8 cellular contexts compared by ENCODE assay signal in genomic region chr2:4353668-4354067, GRCh38.
"Had no signal": no experiment of that assay in that cellular context is flagged by ENCODE, and none has a peak within 500 bp of the region (broad histone marks: within the 10 kb centered on the region; RNA-seq: fewer than 3 reads in every experiment).

No MANE protein-coding gene starts in this region.

- H3K27ac Mint-ChIP-seq: HFFc6 had no signal

- DNase-seq: GM23248, H7, HFFc6, IMR-90 had no signal

- ATAC-seq: HCT116, K562 had no signal

- H3K4me3 ChIP-seq: GM23248, HAP-1, K562 had no signal

- H2AFZ ChIP-seq: GM23248 had no signal

- H3K4me3 Mint-ChIP-seq: HFFc6 had no signal

- FAIRE-seq: K562 had no signal

- H3K36me3 ChIP-seq: HAP-1 had no signal

- H3K9ac ChIP-seq: GM23248 had no signal

- H3K9me3 ChIP-seq: HAP-1 had no signal

- H3K27ac ChIP-seq: GM23248, HL-60 had no signal

- H3K4me1 ChIP-seq: HAP-1 had no signal
